22 cellular contexts compared by ENCODE assay signal in genomic region chr5:10277773-10278630, GRCh38. TPM values are rescaled to one million over a fixed set of nuclear protein-coding genes. Genes with fewer than 3 reads are reported as not detected.
DNase-seq lines count a peak whose midpoint lies in the region; ATAC-seq and TF ChIP-seq lines count a peak whose summit lies in the region.
"Had no signal": no experiment of that assay in that cellular context is flagged by ENCODE, and none has a peak within 500 bp of the region (broad histone marks: within the 10 kb centered on the region; RNA-seq: fewer than 3 reads in every experiment).

No MANE protein-coding gene starts in this region.

- H3K27ac Mint-ChIP-seq in chondrocyte (ENCODE audit: unreplicated experiment) = no peak overlapping the region

- WGBS in spleen, 5 donors = 91 to 96% (median 94%) methylated on average over 13 of the region's 13 CpGs

- DNase-seq in activated CD8-positive, alpha-beta memory T cell treated with anti-CD3 and anti-CD28 coated beads, Interleukin-2, amount 50 U/mL, for 48 hours = peak; percentile 26
- no peak for DNase-seq in activated CD8-positive, alpha-beta memory T cell treated with anti-CD3 and anti-CD28 coated beads for 24 hours
- peak; percentile 73 for DNase-seq in chondrocyte (ENCODE audit: low spot score)
- DNase-seq in sciatic nerve (ENCODE audit: low spot score) = peak; percentile 21
- no peak for DNase-seq in NCI-H446 treated with DMSO at 0.1 percent for 48 hours (lab: John Stamatoyannopoulos, UW)
- no peak for DNase-seq in spleen
- no peak for DNase-seq in NCI-H146 (lab: John Stamatoyannopoulos, UW)
- no peak for DNase-seq in stimulated activated naive CD4-positive, alpha-beta T cell treated with Interleukin-2 at 50 U/mL for 16 hours (lab: John Stamatoyannopoulos, UW)
- DNase-seq: 8988T; H7; Kasumi-1; MV-4-11; NCI-H1105; NCI-H2029; NCI-H446; NCI-H526; NCI-H82; NK-92 treated with Interleukin-12 subunit alpha and Interleukin-12 subunit beta, amount 100 ng/mL, for 24 hours; PC-3; SJCRH30 had no signal

- no peak overlapping the region for H3K4me3 Mint-ChIP-seq in chondrocyte (ENCODE audit: unreplicated experiment)

- no peaks in the 10 kb centered on the region for H3K4me1 Mint-ChIP-seq in chondrocyte (ENCODE audit: low read depth)

- H3K9me3 Mint-ChIP-seq in chondrocyte (ENCODE audit: low read depth) = no peaks in the 10 kb centered on the region

- intact Hi-C loops in sciatic nerve (cut with DNase I) (no loop called here), spleen (cut with DNase I; ENCODE audit: low total_unique reads) (no loop called here)

- H3K27me3 ChIP-seq in spleen (replicated peaks in 1 of 7) = no peaks in the 10 kb centered on the region
- H3K27me3 ChIP-seq: SJCRH30 had no signal

- H3K4me1 ChIP-seq in spleen = no peaks in the 10 kb centered on the region
- H3K4me1 ChIP-seq: SJCRH30 had no signal

- H3K4me3 ChIP-seq in spleen = no peak overlapping the region
- H3K4me3 ChIP-seq: SJCRH30 had no signal

- H3K27ac ChIP-seq in spleen = no peak overlapping the region
- H3K27ac ChIP-seq: SJCRH30 had no signal

- no peaks in the 10 kb centered on the region for H3K27me3 Mint-ChIP-seq in chondrocyte (ENCODE audit: low read depth)

- TF ChIP-seq POLR2A in spleen (IDR thresholded peaks at IDR 0.05) = no peak

- no peak for ATAC-seq in sciatic nerve
- ATAC-seq: PC-3, Right ventricle myocardium inferior, SK-N-SH treated with all-trans-retinoic acid at 6 μM for 48 hours had no signal

- TF ChIP-seq CTCF in chondrocyte (IDR thresholded peaks at IDR 0.05) = no peak
- TF ChIP-seq CTCF in spleen (IDR thresholded peaks at IDR 0.05 in 8 of 11, conservative IDR thresholded peaks at IDR 0.05 in 3 of 11) = no peak

- H3K36me3 Mint-ChIP-seq in chondrocyte (ENCODE audit: low read depth) = peaks cover 4% of the 10 kb centered on the region

- H3K9me3 ChIP-seq in spleen = no peaks in the 10 kb centered on the region
- H3K9me3 ChIP-seq: SJCRH30 had no signal

- no peaks in the 10 kb centered on the region for H3K36me3 ChIP-seq in spleen
- H3K36me3 ChIP-seq: SJCRH30 had no signal

RNA-seq across cellular contexts. Expression of gene CCT5, which starts 27.9 kb away (rescaled TPM):
- 161 to 170 TPM (median 165 TPM) in 3 replicates for total RNA-seq in chondrocyte
- total RNA-seq in sciatic nerve = 79.5 TPM
- 100 to 1,000 TPM in 6 of 7 donors, 10 to 100 TPM in 1; 87.8 to 150 (median 114) TPM for total RNA-seq in spleen
- 100 to 1,000 TPM in 2 of 3 donors, 10 to 100 TPM in 1; 76.9 to 128 (median 115) TPM for polyA plus RNA-seq in spleen

RNA-seq across cellular contexts. Expression of gene ATPSCKMT, which starts 28.3 kb away (rescaled TPM):
- 15.6 to 21.2 TPM (median 18.8 TPM) in 3 replicates for total RNA-seq in chondrocyte
- total RNA-seq in sciatic nerve = 20.8 TPM
- total RNA-seq in spleen = 10 to 100 TPM in 6 of 7 donors, 1 to 10 TPM in 1; 7.7 to 31.1 (median 16.5) TPM
- 1 to 10 TPM; 5.2 to 7.9 (median 7.4) TPM for polyA plus RNA-seq in spleen

RNA-seq across cellular contexts. Expression of gene CMBL, which starts 29.7 kb away (rescaled TPM):
- total RNA-seq in chondrocyte (20.0 to 27.5 TPM (median 20.5 TPM) in 3 replicates), sciatic nerve (17.5 TPM), spleen (10 to 100 TPM in 1 of 7 donors, 1 to 10 TPM in 6; 3.1 to 11.2 (median 4.8) TPM)
- 1 to 10 TPM; 1.3 to 4.7 (median 2.5) TPM for polyA plus RNA-seq in spleen
- total RNA-seq: SJCRH30 had no signal

Comparison
In these comparisons a context has a peak if more than half of its experiments do, and no peak if none do; other contexts are left out.
1. DNase-seq: peak in activated CD8-positive, alpha-beta memory T cell treated with anti-CD3 and anti-CD28 coated beads, Interleukin-2, amount 50 U/mL, for 48 hours (single experiment), chondrocyte (single experiment) and sciatic nerve (single experiment); none in activated CD8-positive, alpha-beta memory T cell treated with anti-CD3 and anti-CD28 coated beads for 24 hours (single experiment), NCI-H446 treated with DMSO at 0.1 percent for 48 hours (single experiment), spleen (single experiment), NCI-H146 (single experiment) and stimulated activated naive CD4-positive, alpha-beta T cell treated with Interleukin-2 at 50 U/mL for 16 hours (single experiment).